9 cellular contexts compared by ENCODE assay signal in genomic region chr9:68895741-68896478, GRCh38.
DNase-seq lines count a peak whose midpoint lies in the region; ATAC-seq, FAIRE-seq and TF ChIP-seq lines count a peak whose summit lies in the region.
"Had no signal": no experiment of that assay in that cellular context is flagged by ENCODE, and none has a peak within 500 bp of the region (broad histone marks: within the 10 kb centered on the region; RNA-seq: fewer than 3 reads in every experiment).

No MANE protein-coding gene starts in this region.

- no peaks in the 10 kb centered on the region for H3K36me3 ChIP-seq in mesendoderm (ENCODE audit: control insufficient read depth, insufficient read depth, low read length)

- no peaks in the 10 kb centered on the region for H3K9me3 Mint-ChIP-seq in H9

- DNase-seq in GM18507 (ENCODE audit: extremely low spot score, insufficient read length, low read depth): no peak
- DNase-seq in NAMALWA (ENCODE audit: low spot score): peak; percentile 60
- no peak for DNase-seq in mesendoderm
- DNase-seq in pons (ENCODE audit: low spot score): no peak
- DNase-seq in NCI-H345 (lab: John Stamatoyannopoulos, UW): no peak
- no peak for DNase-seq in DMS79 (lab: John Stamatoyannopoulos, UW)
- no peak for DNase-seq in H9
- DNase-seq: GOT3 had no signal

- H2BK120ac ChIP-seq in mesendoderm (ENCODE audit: low read depth, low read length) (peak overlapping the region; percentile 68), H9 (ENCODE audit: low read depth, low read length, poor library complexity, severe bottlenecking) (no peak overlapping the region)

- H3K27ac Mint-ChIP-seq in H9: no peak overlapping the region

- no peak overlapping the region for H3K23ac ChIP-seq in mesendoderm (ENCODE audit: low read length)
- H3K23ac ChIP-seq in H9 (ENCODE audit: insufficient read length, low read depth, low read length): no peak overlapping the region

- peak; percentile 95 for ATAC-seq in GM21723 (IDR thresholded peaks at IDR 0.05; ENCODE audit: unreplicated experiment)

- H2AFZ ChIP-seq in H9 (ENCODE audit: low read length): no peak overlapping the region

- H3K4me3 ChIP-seq in mesendoderm (ENCODE audit: low read length): no peak overlapping the region

- H3K4me1 Mint-ChIP-seq in H9: peaks cover 30 to 40% of the 10 kb centered on the region in 2 experiments

- H3K27me3 Mint-ChIP-seq in H9 (ENCODE audit: low read depth): no peaks in the 10 kb centered on the region; the same call in 1 of the 2 replicates

- H3K4me2 ChIP-seq in mesendoderm (ENCODE audit: low read length): no peak overlapping the region
- H3K4me2 ChIP-seq in H9 (ENCODE audit: insufficient read depth, insufficient read length, low read length): no peak overlapping the region

- no CpG with 5 or more reads among the region's 6 CpGs for WGBS in mesendoderm (ENCODE audit: extremely low coverage, insufficient coverage, low lambda C conversion rate)
- no CpG with 5 or more reads among the region's 6 CpGs for WGBS in H9 (ENCODE audit: extremely low coverage, insufficient read length, low lambda C conversion rate)

- no peaks in the 10 kb centered on the region for H4K20me1 ChIP-seq in H9 (ENCODE audit: control insufficient read depth, insufficient read depth, insufficient read length)

- H2BK12ac ChIP-seq in H9 (ENCODE audit: insufficient read length, low read depth, low read length): no peak overlapping the region

- H3K4me1 ChIP-seq in mesendoderm (ENCODE audit: control insufficient read depth, low read depth, low read length) (peaks cover 9% of the 10 kb centered on the region), H9 (ENCODE audit: insufficient read depth, low read length) (no peaks in the 10 kb centered on the region; the same call in 1 of the 2 replicates)

- H3K9ac ChIP-seq in mesendoderm (ENCODE audit: low read length): no peak overlapping the region
- no peak overlapping the region for H3K9ac ChIP-seq in H9 (ENCODE audit: extremely low read depth, insufficient read length, low read length)

- no peaks in the 10 kb centered on the region for H3K9me3 ChIP-seq in H9 (ENCODE audit: control insufficient read depth, low read depth, low read length)

- no peak for TF ChIP-seq CTCF in H9 (conservative IDR thresholded peaks at IDR 0.05)

- H3K4ac ChIP-seq in mesendoderm (ENCODE audit: low read depth, low read length): peak overlapping the region; percentile 63
- H3K4ac ChIP-seq in H9 (ENCODE audit: low read depth, low read length): no peak overlapping the region

- H3K79me1 ChIP-seq in mesendoderm (ENCODE audit: low read length) (no peaks in the 10 kb centered on the region), H9 (ENCODE audit: insufficient read depth, low read depth, low read length, poor library complexity, severe bottlenecking) (no peaks in the 10 kb centered on the region)

- H3K18ac ChIP-seq in mesendoderm (ENCODE audit: low read length): peak overlapping the region; percentile 46
- no peak overlapping the region for H3K18ac ChIP-seq in H9 (ENCODE audit: insufficient read length, low read depth, low read length)

- H3K14ac ChIP-seq in H9 (ENCODE audit: insufficient read depth, low read length): no peak overlapping the region

- H4K91ac ChIP-seq in H9 (ENCODE audit: insufficient read length, low read depth, low read length): no peak overlapping the region

- H3T11ph ChIP-seq in H9 (ENCODE audit: low read length): no peak overlapping the region

- FAIRE-seq in GM18507 (lab: Jason Lieb, UNC): peak; percentile 84

- no peaks in the 10 kb centered on the region for H3K23me2 ChIP-seq in H9 (ENCODE audit: insufficient read length, low read depth, low read length, poor library complexity, severe bottlenecking)

- H4K5ac ChIP-seq in mesendoderm (ENCODE audit: low read length): no peak overlapping the region
- no peak overlapping the region for H4K5ac ChIP-seq in H9 (ENCODE audit: insufficient read length, low read depth, low read length)

- peak overlapping the region; percentile 81 for H3K56ac ChIP-seq in mesendoderm (ENCODE audit: low read length)
- H3K56ac ChIP-seq in H9 (ENCODE audit: insufficient read length, low read depth, low read length): no peak overlapping the region

- H3K4me3 Mint-ChIP-seq in H9: no peak overlapping the region

- H3K27me3 ChIP-seq in mesendoderm (ENCODE audit: insufficient read depth, low read length, poor library complexity) (no peaks in the 10 kb centered on the region), H9 (ENCODE audit: insufficient read depth, low read length) (no peaks in the 10 kb centered on the region)

- H2AK5ac ChIP-seq in mesendoderm (ENCODE audit: low read length) (no peak overlapping the region), H9 (ENCODE audit: insufficient read length, low read length) (no peak overlapping the region)

- H2BK20ac ChIP-seq in H9 (ENCODE audit: low read depth, low read length, poor library complexity, severe bottlenecking): no peak overlapping the region

- H3K36me3 Mint-ChIP-seq in H9 (ENCODE audit: insufficient read depth in 1 of 3, low read depth in 3 of 3): no peaks in the 10 kb centered on the region; a peak in 2 of 7 replicates

- H4K8ac ChIP-seq in mesendoderm (ENCODE audit: low read depth, low read length) (no peak overlapping the region), H9 (replicated peaks; ENCODE audit: insufficient read length, low read depth, low read length) (no peak overlapping the region)

- H2BK15ac ChIP-seq in mesendoderm (replicated peaks; ENCODE audit: low read depth) (no peak overlapping the region), H9 (ENCODE audit: low read depth, low read length) (no peak overlapping the region)

- H3K79me2 ChIP-seq in mesendoderm (ENCODE audit: control insufficient read depth, insufficient read depth, low read length): no peaks in the 10 kb centered on the region
- no peaks in the 10 kb centered on the region for H3K79me2 ChIP-seq in H9 (ENCODE audit: insufficient read depth, low read length)

- H2BK5ac ChIP-seq in mesendoderm (ENCODE audit: low read length) (peak overlapping the region; percentile 82), H9 (ENCODE audit: insufficient read length, low read length) (no peak overlapping the region)

- H3K27ac ChIP-seq in mesendoderm (ENCODE audit: low read depth, low read length) (no peak overlapping the region), H9 (ENCODE audit: insufficient read length, low read depth, low read length) (no peak overlapping the region)
